Comparison of ENCODE assay signal across 8 cellular contexts in genomic region chr22:26502688-26503561, GRCh38. TPM values are rescaled to one million over a fixed set of nuclear protein-coding genes. Genes with fewer than 3 reads are reported as not detected.
DNase-seq lines count a peak whose midpoint lies in the region; ATAC-seq and TF ChIP-seq lines count a peak whose summit lies in the region.

No MANE protein-coding gene starts in this region.

- CTCF ChIA-PET in AG04450 (lab: Charles Lee), result interaction anchor here (0.6 to 6.2 kb wide), 9 partner anchors 8 to 1982 kb away, joined by 3 to 69 read pairs (median 4); no protein-coding TSS in a partner anchor

- intact Hi-C loops in sciatic nerve (cut with DNase I), result no loop called here

- POLR2A ChIA-PET in AG04450 (lab: Yijun Ruan, JAX), result no interaction called here

- H3K36me3 ChIP-seq in cardiac muscle cell, result peaks cover 58% of the 10 kb centered on the region

- TF ChIP-seq CTCF in AG04450 (IDR thresholded peaks at IDR 0.05; ENCODE audit: low read depth, low read length), result peak; percentile 60
- peak; percentile 61 for TF ChIP-seq CTCF in cardiac muscle cell (IDR thresholded peaks at IDR 0.05; ENCODE audit: low read depth, low read length)

- H3K27ac ChIP-seq in AG04450 (ENCODE audit: low read depth, low read length) (no peak overlapping the region), cardiac muscle cell (peak overlapping the region; percentile 59)

- DNase-seq in AG04450 (ENCODE audit: low read depth, low spot score), result no peak
- peak; percentile 48 for DNase-seq in GM19238 (ENCODE audit: insufficient read length, low spot score)
- DNase-seq in RPMI7951 (ENCODE audit: low read depth), result peak; percentile 41
- DNase-seq in activated gamma-delta T cell treated with anti-CD3 and anti-CD28 coated beads, Interleukin-2, amount 50 U/mL, for 16 hours (ENCODE audit: low read depth), result peak; percentile 56
- peak; percentile 60 to 67 for DNase-seq in cardiac muscle cell (ENCODE audit: low read depth in 1 of 2, low spot score in 1 of 2)
- DNase-seq in sciatic nerve (ENCODE audit: low spot score), result no peak

- H3K4me1 ChIP-seq in cardiac muscle cell (ENCODE audit: low read depth), result no peaks in the 10 kb centered on the region

- H3K4me3 ChIP-seq in AG04450 (ENCODE audit: low read depth, low read length) (no peak overlapping the region), cardiac muscle cell (no peak overlapping the region)

- H3K9me3 ChIP-seq in AG04450 (ENCODE audit: control insufficient read depth, insufficient read depth, low read length) (no peaks in the 10 kb centered on the region; the same call in 1 of the 2 replicates), cardiac muscle cell (ENCODE audit: low read depth) (no peaks in the 10 kb centered on the region)

- no peaks in the 10 kb centered on the region for H3K27me3 ChIP-seq in AG04450 (ENCODE audit: control insufficient read depth, insufficient read depth, low read length)
- no peaks in the 10 kb centered on the region for H3K27me3 ChIP-seq in cardiac muscle cell

- ATAC-seq in sciatic nerve (peak; percentile 26), GM21619 (IDR thresholded peaks at IDR 0.05; ENCODE audit: unreplicated experiment) (no peak), GM18498 (IDR thresholded peaks at IDR 0.05; ENCODE audit: unreplicated experiment) (no peak)

RNA-seq across cellular contexts. Expression of gene TFIP11, which starts 9.3 kb away (rescaled TPM):
- 30.6 and 34.8 TPM in 2 replicates for polyA plus RNA-seq in AG04450 (2011; rRNA removed)
- polyA minus RNA-seq in AG04450 (2011; rRNA and poly(A)+ RNA removed), result 37.7 and 44.5 TPM in 2 replicates
- 21.6 and 28.3 TPM in 2 replicates for total RNA-seq in RPMI7951 (2014; rRNA removed; shearing (Covaris generic))
- 17.4 and 24.6 TPM in 2 replicates for total RNA-seq in cardiac muscle cell
- polyA plus RNA-seq in cardiac muscle cell, result 25.2 and 25.5 TPM in 2 replicates
- total RNA-seq in sciatic nerve, result 28.0 TPM

RNA-seq across cellular contexts. Expression of gene SRRD, which starts 19.2 kb away (rescaled TPM):
- 32.1 and 38.5 TPM in 2 replicates for polyA plus RNA-seq in AG04450 (2011; rRNA removed)
- 15.5 and 24.4 TPM in 2 replicates for polyA minus RNA-seq in AG04450 (2011; rRNA and poly(A)+ RNA removed)
- total RNA-seq in RPMI7951 (2014; rRNA removed; shearing (Covaris generic)), result 15.0 and 23.0 TPM in 2 replicates
- 14.1 and 17.0 TPM in 2 replicates for total RNA-seq in cardiac muscle cell
- 22.3 and 41.0 TPM in 2 replicates for polyA plus RNA-seq in cardiac muscle cell
- total RNA-seq in sciatic nerve, result 16.5 TPM

RNA-seq across cellular contexts. Expression of gene HPS4, which starts 19.3 kb away (rescaled TPM):
- 24.4 and 30.9 TPM in 2 replicates for polyA plus RNA-seq in AG04450 (2011; rRNA removed)
- polyA minus RNA-seq in AG04450 (2011; rRNA and poly(A)+ RNA removed), result 26.2 and 36.5 TPM in 2 replicates
- 18.5 and 19.3 TPM in 2 replicates for total RNA-seq in RPMI7951 (2014; rRNA removed; shearing (Covaris generic))
- 20.9 and 35.9 TPM in 2 replicates for total RNA-seq in cardiac muscle cell
- polyA plus RNA-seq in cardiac muscle cell, result 20.4 and 29.6 TPM in 2 replicates
- 42.2 TPM for total RNA-seq in sciatic nerve

Comparison
In these comparisons a context has a peak if more than half of its experiments do, and no peak if none do; other contexts are left out.
1. DNase-seq: peak in GM19238 (single experiment), RPMI7951 (single experiment), activated gamma-delta T cell treated with anti-CD3 and anti-CD28 coated beads, Interleukin-2, amount 50 U/mL, for 16 hours (single experiment) and cardiac muscle cell (2 of 2); none in AG04450 (single experiment) and sciatic nerve (single experiment).